Comparison of ENCODE assay signal across 26 cellular contexts in the genomic region with DNA sequence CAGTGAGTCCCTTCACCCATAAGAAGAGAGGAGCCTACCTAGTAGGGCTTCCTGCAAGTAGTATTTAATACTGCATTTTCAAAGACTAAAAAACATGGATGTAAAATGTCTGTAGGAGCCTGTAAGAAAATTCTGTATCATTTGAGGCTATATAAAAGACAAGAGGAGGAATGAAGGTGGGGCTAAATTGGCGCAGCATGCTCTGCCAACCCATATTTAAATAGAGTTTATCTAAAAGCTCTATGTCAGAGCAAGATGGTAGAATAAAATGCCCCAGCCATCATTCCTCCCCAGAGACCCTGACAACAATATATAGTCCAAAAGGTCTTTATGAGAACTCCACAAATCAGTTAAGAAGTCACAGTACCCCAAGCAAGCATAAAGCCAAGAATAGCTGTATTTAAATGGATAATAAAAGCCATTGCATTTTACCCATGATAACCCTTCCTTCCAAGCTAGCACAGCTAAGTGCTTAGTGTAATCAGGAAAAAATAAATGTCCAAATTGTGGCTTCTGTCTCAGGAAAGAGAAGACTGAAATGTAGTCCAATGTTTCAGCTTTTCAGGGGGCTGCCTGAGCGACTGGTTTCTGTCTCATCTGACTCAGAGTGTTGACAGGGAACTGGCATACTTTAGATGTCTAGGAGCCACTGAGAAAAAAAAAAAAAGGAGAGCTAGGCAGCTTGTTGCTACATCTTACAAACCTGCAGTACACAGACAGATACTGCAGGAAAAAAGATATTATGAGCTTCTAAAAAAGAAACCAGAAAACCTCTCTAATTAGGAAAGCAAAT.
DNase-seq lines count a peak whose midpoint lies in the region; ATAC-seq and TF ChIP-seq lines count a peak whose summit lies in the region.
"Had no signal": no experiment of that assay in that cellular context is flagged by ENCODE, and none has a peak within 500 bp of the region (broad histone marks: within the 10 kb centered on the region; RNA-seq: fewer than 3 reads in every experiment).

No MANE protein-coding gene starts in this region.

- no peaks in the 10 kb centered on the region for H3K9me2 ChIP-seq in hepatocyte (replicated peaks; ENCODE audit: insufficient read depth)

- intact Hi-C loops in Right ventricle myocardium superior (cut with DNase I) = no loop called here

- H3K36me3 ChIP-seq in right atrium auricular region (no peaks in the 10 kb centered on the region), hepatocyte (replicated peaks; ENCODE audit: insufficient read depth, low read depth) (no peaks in the 10 kb centered on the region)
- H3K36me3 ChIP-seq: BLaER1 treated with 17β-estradiol and CSF1 and Interleukin-3, amounts not matched to agents 10 nM and 100 nM had no signal

- H3K27ac ChIP-seq in right atrium auricular region (no peak overlapping the region), hepatocyte (no peak overlapping the region)
- H3K27ac ChIP-seq: BLaER1 treated with 17β-estradiol and CSF1 and Interleukin-3, amounts not matched to agents 10 nM and 100 nM; body of pancreas; HL-60 had no signal

- H3K4me2 ChIP-seq in hepatocyte = no peak overlapping the region
- H3K4me2 ChIP-seq: BLaER1 treated with 17β-estradiol and CSF1 and Interleukin-3, amounts not matched to agents 10 nM and 100 nM had no signal

- H3K4me3 ChIP-seq in right atrium auricular region (no peak overlapping the region), epithelial cell of esophagus (ENCODE audit: low read length) (no peak overlapping the region), hepatocyte (no peak overlapping the region)
- H3K4me3 ChIP-seq: BLaER1 treated with 17β-estradiol and CSF1 and Interleukin-3, amounts not matched to agents 10 nM and 100 nM; body of pancreas; GM12878; lung had no signal

- no peaks in the 10 kb centered on the region for H3K79me2 ChIP-seq in hepatocyte

- no peak for TF ChIP-seq CTCF in right atrium auricular region (IDR thresholded peaks at IDR 0.05)
- no peak for TF ChIP-seq CTCF in epithelial cell of esophagus (IDR thresholded peaks at IDR 0.05; ENCODE audit: insufficient read depth, low read depth, low read length, missing control alignments)
- TF ChIP-seq CTCF in hepatocyte (IDR thresholded peaks at IDR 0.05; ENCODE audit: poor library complexity) = no peak

- no peaks in the 10 kb centered on the region for H3K27me3 ChIP-seq in right atrium auricular region
- H3K27me3 ChIP-seq in hepatocyte = no peaks in the 10 kb centered on the region
- H3K27me3 ChIP-seq: BLaER1 treated with 17β-estradiol and CSF1 and Interleukin-3, amounts not matched to agents 10 nM and 100 nM; body of pancreas had no signal

- H2AFZ ChIP-seq in hepatocyte = no peak overlapping the region

- WGBS in hepatocyte (ENCODE audit: low lambda C conversion rate, missing lambda C conversion rate) = 62% methylated on average over 2 of the region's 2 CpGs

- ATAC-seq in Right ventricle myocardium superior (ENCODE audit: poor library complexity) (peak; percentile 99), GM18868 (IDR thresholded peaks at IDR 0.05; ENCODE audit: unreplicated experiment) (no peak)
- ATAC-seq: activated T-cell treated with anti-CD3 and anti-CD28 coated beads, Interleukin-2, amount 50 U/mL, for 72 hours; body of pancreas; GM12878; HCT116; natural killer cell treated with Interleukin-12 subunit alpha and Interleukin-12 subunit beta and Interleukin-15 and Interleukin-18, amount 100 ng/mL, for 72 hours had no signal

- DNase-seq in Right ventricle myocardium superior (no peak), right atrium auricular region (ENCODE audit: low spot score) (no peak), epithelial cell of esophagus (ENCODE audit: low read depth) (peak; percentile 20), hepatocyte (ENCODE audit: low spot score) (peak; percentile 40), OCI-M2 (lab: John Stamatoyannopoulos, UW; ENCODE audit: unreplicated experiment) (no peak), RKO (ENCODE audit: low spot score) (no peak), inferior parietal cortex (ENCODE audit: extremely low spot score) (no peak)
- DNase-seq: 8988T; activated CD4-positive, CD25-positive, alpha-beta regulatory T cell treated with anti-CD3 and anti-CD28 coated beads, Interleukin-2, amount 50 U/mL, for 72 hours; activated naive CD4-positive, alpha-beta T cell treated with anti-CD3 and anti-CD28 coated beads, Interleukin-2, amount 50 U/mL, for 16 hours; activated T-cell treated with anti-CD3 and anti-CD28 coated beads, Interleukin-2, amount 50 U/mL, for 72 hours; body of pancreas; dermis blood vessel endothelial cell; GDM1; NCI-H1694 treated with DMSO at 0.1 percent for 48 hours; NCI-H2227 treated with DMSO at 0.1 percent for 48 hours; NCI-H82; small intestine; stimulated activated CD4-positive, alpha-beta T cell treated with anti-CD3 and anti-CD28 coated beads, Interleukin-4, amount 100 ng/mL, for 4 hours had no signal

- H3K4me1 ChIP-seq in right atrium auricular region (peaks cover 0 to 5% of the 10 kb centered on the region in 2 donors), hepatocyte (ENCODE audit: insufficient read depth) (no peaks in the 10 kb centered on the region)
- H3K4me1 ChIP-seq: BLaER1 treated with 17β-estradiol and CSF1 and Interleukin-3, amounts not matched to agents 10 nM and 100 nM; body of pancreas had no signal

- no peaks in the 10 kb centered on the region for H4K20me1 ChIP-seq in hepatocyte (ENCODE audit: insufficient read depth, poor library complexity, severe bottlenecking)
- H4K20me1 ChIP-seq: BLaER1 treated with 17β-estradiol and CSF1 and Interleukin-3, amounts not matched to agents 10 nM and 100 nM had no signal

- H3K9me3 ChIP-seq in right atrium auricular region = peaks cover 0 to 46% of the 10 kb centered on the region in 2 donors
- H3K9me3 ChIP-seq in hepatocyte (ENCODE audit: low read depth) = peaks cover 4% of the 10 kb centered on the region

Comparison
In these comparisons a context has a peak if more than half of its experiments do, and no peak if none do; other contexts are left out.
1. DNase-seq: peak in epithelial cell of esophagus (single experiment) and hepatocyte (single experiment); none in Right ventricle myocardium superior (single experiment), right atrium auricular region (single experiment), OCI-M2 (single experiment), RKO (single experiment) and inferior parietal cortex (single experiment).